ENCODE assay signal across 1 cellular context in the genomic region with DNA sequence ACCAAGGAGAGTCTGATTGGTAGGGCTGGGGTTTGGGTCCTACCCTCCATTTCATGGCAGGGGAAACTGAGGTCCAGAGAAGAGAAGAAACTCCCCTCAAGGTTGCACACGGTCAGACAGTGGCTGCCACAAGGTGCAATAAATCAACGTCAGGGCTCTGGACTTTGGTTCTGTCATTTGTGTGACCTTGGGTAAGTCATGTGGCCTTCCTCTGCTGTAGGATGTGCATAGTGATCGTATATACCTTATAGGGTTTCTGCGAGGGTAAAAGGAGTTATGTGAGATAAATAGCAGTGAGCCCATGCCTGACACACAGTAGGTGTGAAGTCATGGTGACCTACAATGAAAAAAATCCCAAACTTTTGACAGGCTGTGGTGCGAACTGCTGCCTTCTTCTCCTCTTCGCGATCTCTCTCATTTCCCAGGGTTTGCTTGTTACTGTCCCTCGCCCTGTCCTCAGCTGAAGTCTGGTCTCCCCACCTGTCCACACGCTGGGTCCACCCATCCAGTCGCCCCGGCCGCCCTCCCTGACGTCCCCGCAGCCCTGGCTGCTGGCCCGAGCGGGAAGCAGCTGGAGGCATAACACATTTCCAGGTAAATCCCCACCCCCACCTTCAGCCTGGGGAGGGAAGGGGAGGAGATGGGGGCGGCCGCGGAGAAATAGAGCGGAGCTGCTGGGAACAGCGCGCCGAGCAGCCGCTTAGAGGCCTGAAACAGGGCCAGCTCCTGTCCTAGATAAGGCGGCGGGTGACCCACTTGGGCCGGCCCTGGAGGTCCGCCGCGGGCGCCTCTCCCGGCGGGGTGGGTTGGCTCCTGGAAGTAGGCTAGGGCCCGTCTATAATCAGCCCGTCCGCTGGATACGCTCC.
TF ChIP-seq lines count a peak whose summit lies in the region.

No MANE protein-coding gene starts in this region.

TF ChIP-seq in HepG2, 621 proteins besides CTCF, POLR2A, EP300 and RAD21 (continued from another document and continues in another):
- TF ChIP-seq, protein P1, sequence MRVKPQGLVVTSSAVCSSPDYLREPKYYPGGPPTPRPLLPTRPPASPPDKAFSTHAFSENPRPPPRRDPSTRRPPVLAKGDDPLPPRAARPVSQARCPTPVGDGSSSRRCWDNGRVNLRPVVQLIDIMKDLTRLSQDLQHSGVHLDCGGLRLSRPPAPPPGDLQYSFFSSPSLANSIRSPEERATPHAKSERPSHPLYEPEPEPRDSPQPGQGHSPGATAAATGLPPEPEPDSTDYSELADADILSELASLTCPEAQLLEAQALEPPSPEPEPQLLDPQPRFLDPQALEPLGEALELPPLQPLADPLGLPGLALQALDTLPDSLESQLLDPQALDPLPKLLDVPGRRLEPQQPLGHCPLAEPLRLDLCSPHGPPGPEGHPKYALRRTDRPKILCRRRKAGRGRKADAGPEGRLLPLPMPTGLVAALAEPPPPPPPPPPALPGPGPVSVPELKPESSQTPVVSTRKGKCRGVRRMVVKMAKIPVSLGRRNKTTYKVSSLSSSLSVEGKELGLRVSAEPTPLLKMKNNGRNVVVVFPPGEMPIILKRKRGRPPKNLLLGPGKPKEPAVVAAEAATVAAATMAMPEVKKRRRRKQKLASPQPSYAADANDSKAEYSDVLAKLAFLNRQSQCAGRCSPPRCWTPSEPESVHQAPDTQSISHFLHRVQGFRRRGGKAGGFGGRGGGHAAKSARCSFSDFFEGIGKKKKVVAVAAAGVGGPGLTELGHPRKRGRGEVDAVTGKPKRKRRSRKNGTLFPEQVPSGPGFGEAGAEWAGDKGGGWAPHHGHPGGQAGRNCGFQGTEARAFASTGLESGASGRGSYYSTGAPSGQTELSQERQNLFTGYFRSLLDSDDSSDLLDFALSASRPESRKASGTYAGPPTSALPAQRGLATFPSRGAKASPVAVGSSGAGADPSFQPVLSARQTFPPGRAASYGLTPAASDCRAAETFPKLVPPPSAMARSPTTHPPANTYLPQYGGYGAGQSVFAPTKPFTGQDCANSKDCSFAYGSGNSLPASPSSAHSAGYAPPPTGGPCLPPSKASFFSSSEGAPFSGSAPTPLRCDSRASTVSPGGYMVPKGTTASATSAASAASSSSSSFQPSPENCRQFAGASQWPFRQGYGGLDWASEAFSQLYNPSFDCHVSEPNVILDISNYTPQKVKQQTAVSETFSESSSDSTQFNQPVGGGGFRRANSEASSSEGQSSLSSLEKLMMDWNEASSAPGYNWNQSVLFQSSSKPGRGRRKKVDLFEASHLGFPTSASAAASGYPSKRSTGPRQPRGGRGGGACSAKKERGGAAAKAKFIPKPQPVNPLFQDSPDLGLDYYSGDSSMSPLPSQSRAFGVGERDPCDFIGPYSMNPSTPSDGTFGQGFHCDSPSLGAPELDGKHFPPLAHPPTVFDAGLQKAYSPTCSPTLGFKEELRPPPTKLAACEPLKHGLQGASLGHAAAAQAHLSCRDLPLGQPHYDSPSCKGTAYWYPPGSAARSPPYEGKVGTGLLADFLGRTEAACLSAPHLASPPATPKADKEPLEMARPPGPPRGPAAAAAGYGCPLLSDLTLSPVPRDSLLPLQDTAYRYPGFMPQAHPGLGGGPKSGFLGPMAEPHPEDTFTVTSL (CRISPR knock-in tag; IDR thresholded peaks at IDR 0.05; ENCODE audit: borderline replicate concordance) = no peak
- peak; percentile 99 for TF ChIP-seq HOXA9 (CRISPR knock-in tag; IDR thresholded peaks at IDR 0.05; ENCODE audit: borderline replicate concordance)
- TF ChIP-seq ZNF878 (CRISPR knock-in tag; IDR thresholded peaks at IDR 0.05) = no peak
- TF ChIP-seq, protein P2, sequence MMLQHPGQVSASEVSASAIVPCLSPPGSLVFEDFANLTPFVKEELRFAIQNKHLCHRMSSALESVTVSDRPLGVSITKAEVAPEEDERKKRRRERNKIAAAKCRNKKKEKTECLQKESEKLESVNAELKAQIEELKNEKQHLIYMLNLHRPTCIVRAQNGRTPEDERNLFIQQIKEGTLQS (CRISPR knock-in tag; IDR thresholded peaks at IDR 0.05) = no peak
- TF ChIP-seq ZNF224 (CRISPR knock-in tag; IDR thresholded peaks at IDR 0.05) = no peak
- TF ChIP-seq, protein P3, sequence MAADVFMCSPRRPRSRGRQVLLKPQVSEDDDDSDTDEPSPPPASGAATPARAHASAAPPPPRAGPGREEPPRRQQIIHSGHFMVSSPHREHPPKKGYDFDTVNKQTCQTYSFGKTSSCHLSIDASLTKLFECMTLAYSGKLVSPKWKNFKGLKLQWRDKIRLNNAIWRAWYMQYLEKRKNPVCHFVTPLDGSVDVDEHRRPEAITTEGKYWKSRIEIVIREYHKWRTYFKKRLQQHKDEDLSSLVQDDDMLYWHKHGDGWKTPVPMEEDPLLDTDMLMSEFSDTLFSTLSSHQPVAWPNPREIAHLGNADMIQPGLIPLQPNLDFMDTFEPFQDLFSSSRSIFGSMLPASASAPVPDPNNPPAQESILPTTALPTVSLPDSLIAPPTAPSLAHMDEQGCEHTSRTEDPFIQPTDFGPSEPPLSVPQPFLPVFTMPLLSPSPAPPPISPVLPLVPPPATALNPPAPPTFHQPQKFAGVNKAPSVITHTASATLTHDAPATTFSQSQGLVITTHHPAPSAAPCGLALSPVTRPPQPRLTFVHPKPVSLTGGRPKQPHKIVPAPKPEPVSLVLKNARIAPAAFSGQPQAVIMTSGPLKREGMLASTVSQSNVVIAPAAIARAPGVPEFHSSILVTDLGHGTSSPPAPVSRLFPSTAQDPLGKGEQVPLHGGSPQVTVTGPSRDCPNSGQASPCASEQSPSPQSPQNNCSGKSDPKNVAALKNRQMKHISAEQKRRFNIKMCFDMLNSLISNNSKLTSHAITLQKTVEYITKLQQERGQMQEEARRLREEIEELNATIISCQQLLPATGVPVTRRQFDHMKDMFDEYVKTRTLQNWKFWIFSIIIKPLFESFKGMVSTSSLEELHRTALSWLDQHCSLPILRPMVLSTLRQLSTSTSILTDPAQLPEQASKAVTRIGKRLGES (CRISPR knock-in tag; IDR thresholded peaks at IDR 0.05; ENCODE audit: borderline replicate concordance) = no peak
- TF ChIP-seq SMARCE1 (IDR thresholded peaks at IDR 0.05; ENCODE audit: borderline replicate concordance) = no peak
- TF ChIP-seq, protein P4, sequence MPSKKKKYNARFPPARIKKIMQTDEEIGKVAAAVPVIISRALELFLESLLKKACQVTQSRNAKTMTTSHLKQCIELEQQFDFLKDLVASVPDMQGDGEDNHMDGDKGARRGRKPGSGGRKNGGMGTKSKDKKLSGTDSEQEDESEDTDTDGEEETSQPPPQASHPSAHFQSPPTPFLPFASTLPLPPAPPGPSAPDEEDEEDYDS (CRISPR knock-in tag; IDR thresholded peaks at IDR 0.05) = no peak
- no peak for TF ChIP-seq RNF2 (conservative IDR thresholded peaks at IDR 0.05; ENCODE audit: low read depth)
- no peak for TF ChIP-seq ZNF563 (CRISPR knock-in tag; IDR thresholded peaks at IDR 0.05)
- TF ChIP-seq ISL2 (CRISPR knock-in tag; IDR thresholded peaks at IDR 0.05) = no peak
- TF ChIP-seq, protein P5, sequence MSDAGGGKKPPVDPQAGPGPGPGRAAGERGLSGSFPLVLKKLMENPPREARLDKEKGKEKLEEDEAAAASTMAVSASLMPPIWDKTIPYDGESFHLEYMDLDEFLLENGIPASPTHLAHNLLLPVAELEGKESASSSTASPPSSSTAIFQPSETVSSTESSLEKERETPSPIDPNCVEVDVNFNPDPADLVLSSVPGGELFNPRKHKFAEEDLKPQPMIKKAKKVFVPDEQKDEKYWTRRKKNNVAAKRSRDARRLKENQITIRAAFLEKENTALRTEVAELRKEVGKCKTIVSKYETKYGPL (CRISPR knock-in tag; IDR thresholded peaks at IDR 0.05) = no peak
- no peak for TF ChIP-seq TRIM24 (CRISPR knock-in tag; IDR thresholded peaks at IDR 0.05)
- TF ChIP-seq ZNF264 (CRISPR knock-in tag; IDR thresholded peaks at IDR 0.05) = 0 out of 2 replicates have a peak, but pooled peaks have one; percentile 45
- no peak for TF ChIP-seq HHEX (CRISPR knock-in tag; IDR thresholded peaks at IDR 0.05)
- TF ChIP-seq ZNF230 (CRISPR knock-in tag; IDR thresholded peaks at IDR 0.05) = no peak
- TF ChIP-seq MTA3 (CRISPR knock-in tag; IDR thresholded peaks at IDR 0.05) = no peak
- TF ChIP-seq KDM5A (IDR thresholded peaks at IDR 0.05; ENCODE audit: borderline replicate concordance, low read length) = no peak
- no peak for TF ChIP-seq SATB2 (CRISPR knock-in tag; IDR thresholded peaks at IDR 0.05)
- no peak for TF ChIP-seq ZNF510 (CRISPR knock-in tag; IDR thresholded peaks at IDR 0.05; ENCODE audit: low read depth)
- TF ChIP-seq SETDB1 (CRISPR knock-in tag; IDR thresholded peaks at IDR 0.05; ENCODE audit: borderline replicate concordance) = no peak
- TF ChIP-seq JUND (CRISPR knock-in tag; IDR thresholded peaks at IDR 0.05) = no peak
- TF ChIP-seq, protein P6, sequence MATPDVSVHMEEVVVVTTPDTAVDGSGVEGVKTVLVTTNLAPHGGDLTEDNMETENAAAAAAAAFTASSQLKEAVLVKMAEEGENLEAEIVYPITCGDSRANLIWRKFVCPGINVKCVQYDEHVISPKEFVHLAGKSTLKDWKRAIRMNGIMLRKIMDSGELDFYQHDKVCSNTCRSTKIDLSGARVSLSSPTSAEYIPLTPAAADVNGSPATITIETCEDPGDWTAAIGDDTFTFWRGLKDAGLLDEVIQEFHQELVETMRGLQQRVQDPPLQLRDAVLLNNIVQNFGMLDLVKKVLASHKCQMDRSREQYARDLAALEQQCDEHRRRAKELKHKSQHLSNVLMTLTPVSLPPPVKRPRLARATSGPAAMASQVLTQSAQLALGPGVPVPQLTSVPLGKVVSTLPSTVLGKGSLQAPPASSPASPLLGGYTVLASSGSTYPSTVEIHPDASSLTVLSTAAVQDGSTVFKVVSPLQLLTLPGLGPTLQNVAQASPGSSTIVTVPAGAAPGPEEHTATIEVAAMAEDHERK (CRISPR knock-in tag; IDR thresholded peaks at IDR 0.05; ENCODE audit: low read depth) = no peak
- TF ChIP-seq, protein P7, sequence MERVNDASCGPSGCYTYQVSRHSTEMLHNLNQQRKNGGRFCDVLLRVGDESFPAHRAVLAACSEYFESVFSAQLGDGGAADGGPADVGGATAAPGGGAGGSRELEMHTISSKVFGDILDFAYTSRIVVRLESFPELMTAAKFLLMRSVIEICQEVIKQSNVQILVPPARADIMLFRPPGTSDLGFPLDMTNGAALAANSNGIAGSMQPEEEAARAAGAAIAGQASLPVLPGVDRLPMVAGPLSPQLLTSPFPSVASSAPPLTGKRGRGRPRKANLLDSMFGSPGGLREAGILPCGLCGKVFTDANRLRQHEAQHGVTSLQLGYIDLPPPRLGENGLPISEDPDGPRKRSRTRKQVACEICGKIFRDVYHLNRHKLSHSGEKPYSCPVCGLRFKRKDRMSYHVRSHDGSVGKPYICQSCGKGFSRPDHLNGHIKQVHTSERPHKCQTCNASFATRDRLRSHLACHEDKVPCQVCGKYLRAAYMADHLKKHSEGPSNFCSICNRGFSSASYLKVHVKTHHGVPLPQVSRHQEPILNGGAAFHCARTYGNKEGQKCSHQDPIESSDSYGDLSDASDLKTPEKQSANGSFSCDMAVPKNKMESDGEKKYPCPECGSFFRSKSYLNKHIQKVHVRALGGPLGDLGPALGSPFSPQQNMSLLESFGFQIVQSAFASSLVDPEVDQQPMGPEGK (CRISPR knock-in tag; IDR thresholded peaks at IDR 0.05) = peak; percentile 97
- TF ChIP-seq HMGA1 (CRISPR knock-in tag; conservative IDR thresholded peaks at IDR 0.05) = no peak
- no peak for TF ChIP-seq ZNF674 (CRISPR knock-in tag; IDR thresholded peaks at IDR 0.05; ENCODE audit: low read depth)
- TF ChIP-seq KMT2B (CRISPR knock-in tag; IDR thresholded peaks at IDR 0.05) = no peak
- TF ChIP-seq ZNF30 (CRISPR knock-in tag; IDR thresholded peaks at IDR 0.05) = no peak
- TF ChIP-seq MBNL3 (CRISPR knock-in tag; conservative IDR thresholded peaks at IDR 0.05) = no peak
- TF ChIP-seq, protein P8, sequence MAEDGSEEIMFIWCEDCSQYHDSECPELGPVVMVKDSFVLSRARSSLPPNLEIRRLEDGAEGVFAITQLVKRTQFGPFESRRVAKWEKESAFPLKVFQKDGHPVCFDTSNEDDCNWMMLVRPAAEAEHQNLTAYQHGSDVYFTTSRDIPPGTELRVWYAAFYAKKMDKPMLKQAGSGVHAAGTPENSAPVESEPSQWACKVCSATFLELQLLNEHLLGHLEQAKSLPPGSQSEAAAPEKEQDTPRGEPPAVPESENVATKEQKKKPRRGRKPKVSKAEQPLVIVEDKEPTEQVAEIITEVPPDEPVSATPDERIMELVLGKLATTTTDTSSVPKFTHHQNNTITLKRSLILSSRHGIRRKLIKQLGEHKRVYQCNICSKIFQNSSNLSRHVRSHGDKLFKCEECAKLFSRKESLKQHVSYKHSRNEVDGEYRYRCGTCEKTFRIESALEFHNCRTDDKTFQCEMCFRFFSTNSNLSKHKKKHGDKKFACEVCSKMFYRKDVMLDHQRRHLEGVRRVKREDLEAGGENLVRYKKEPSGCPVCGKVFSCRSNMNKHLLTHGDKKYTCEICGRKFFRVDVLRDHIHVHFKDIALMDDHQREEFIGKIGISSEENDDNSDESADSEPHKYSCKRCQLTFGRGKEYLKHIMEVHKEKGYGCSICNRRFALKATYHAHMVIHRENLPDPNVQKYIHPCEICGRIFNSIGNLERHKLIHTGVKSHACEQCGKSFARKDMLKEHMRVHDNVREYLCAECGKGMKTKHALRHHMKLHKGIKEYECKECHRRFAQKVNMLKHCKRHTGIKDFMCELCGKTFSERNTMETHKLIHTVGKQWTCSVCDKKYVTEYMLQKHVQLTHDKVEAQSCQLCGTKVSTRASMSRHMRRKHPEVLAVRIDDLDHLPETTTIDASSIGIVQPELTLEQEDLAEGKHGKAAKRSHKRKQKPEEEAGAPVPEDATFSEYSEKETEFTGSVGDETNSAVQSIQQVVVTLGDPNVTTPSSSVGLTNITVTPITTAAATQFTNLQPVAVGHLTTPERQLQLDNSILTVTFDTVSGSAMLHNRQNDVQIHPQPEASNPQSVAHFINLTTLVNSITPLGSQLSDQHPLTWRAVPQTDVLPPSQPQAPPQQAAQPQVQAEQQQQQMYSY (CRISPR knock-in tag; IDR thresholded peaks at IDR 0.05) = no peak
- TF ChIP-seq, protein P9, sequence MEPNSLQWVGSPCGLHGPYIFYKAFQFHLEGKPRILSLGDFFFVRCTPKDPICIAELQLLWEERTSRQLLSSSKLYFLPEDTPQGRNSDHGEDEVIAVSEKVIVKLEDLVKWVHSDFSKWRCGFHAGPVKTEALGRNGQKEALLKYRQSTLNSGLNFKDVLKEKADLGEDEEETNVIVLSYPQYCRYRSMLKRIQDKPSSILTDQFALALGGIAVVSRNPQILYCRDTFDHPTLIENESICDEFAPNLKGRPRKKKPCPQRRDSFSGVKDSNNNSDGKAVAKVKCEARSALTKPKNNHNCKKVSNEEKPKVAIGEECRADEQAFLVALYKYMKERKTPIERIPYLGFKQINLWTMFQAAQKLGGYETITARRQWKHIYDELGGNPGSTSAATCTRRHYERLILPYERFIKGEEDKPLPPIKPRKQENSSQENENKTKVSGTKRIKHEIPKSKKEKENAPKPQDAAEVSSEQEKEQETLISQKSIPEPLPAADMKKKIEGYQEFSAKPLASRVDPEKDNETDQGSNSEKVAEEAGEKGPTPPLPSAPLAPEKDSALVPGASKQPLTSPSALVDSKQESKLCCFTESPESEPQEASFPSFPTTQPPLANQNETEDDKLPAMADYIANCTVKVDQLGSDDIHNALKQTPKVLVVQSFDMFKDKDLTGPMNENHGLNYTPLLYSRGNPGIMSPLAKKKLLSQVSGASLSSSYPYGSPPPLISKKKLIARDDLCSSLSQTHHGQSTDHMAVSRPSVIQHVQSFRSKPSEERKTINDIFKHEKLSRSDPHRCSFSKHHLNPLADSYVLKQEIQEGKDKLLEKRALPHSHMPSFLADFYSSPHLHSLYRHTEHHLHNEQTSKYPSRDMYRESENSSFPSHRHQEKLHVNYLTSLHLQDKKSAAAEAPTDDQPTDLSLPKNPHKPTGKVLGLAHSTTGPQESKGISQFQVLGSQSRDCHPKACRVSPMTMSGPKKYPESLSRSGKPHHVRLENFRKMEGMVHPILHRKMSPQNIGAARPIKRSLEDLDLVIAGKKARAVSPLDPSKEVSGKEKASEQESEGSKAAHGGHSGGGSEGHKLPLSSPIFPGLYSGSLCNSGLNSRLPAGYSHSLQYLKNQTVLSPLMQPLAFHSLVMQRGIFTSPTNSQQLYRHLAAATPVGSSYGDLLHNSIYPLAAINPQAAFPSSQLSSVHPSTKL (CRISPR knock-in tag; IDR thresholded peaks at IDR 0.05) = peak; percentile 31
- no peak for TF ChIP-seq ZNF160 (CRISPR knock-in tag; IDR thresholded peaks at IDR 0.05)
- TF ChIP-seq GTF3A (CRISPR knock-in tag; conservative IDR thresholded peaks at IDR 0.05) = no peak
- no peak for TF ChIP-seq SRY (CRISPR knock-in tag; IDR thresholded peaks at IDR 0.05)
